9 cellular contexts compared by ENCODE assay signal in the genomic region with DNA sequence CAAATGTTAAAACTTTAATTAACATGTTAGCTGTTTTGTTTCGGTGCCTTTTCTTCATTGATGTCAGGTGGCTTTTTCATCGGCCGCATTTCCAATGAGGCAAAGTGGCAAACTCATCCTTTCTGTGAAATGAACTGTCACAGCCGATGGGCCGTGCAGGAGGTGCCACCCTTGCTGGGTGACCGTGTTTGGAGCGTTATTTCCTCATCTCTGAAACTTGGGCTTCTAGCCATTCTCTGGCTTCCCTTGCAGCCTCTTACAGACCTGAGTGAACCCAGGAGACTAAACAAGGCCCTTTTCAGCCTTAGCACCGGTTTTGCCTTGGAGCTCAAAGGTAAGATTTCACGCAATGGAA. TPM values are rescaled to one million over a fixed set of nuclear protein-coding genes. Genes with fewer than 3 reads are reported as not detected.
DNase-seq lines count a peak whose midpoint lies in the region; ATAC-seq and TF ChIP-seq lines count a peak whose summit lies in the region.
"Had no signal": no experiment of that assay in that cellular context is flagged by ENCODE, and none has a peak within 500 bp of the region (broad histone marks: within the 10 kb centered on the region; RNA-seq: fewer than 3 reads in every experiment).

No MANE protein-coding gene starts in this region.

- H3K36me3 ChIP-seq in ACC112 (ENCODE audit: insufficient read depth, low read length) (no peaks in the 10 kb centered on the region), mesendoderm (ENCODE audit: control insufficient read depth, insufficient read depth, low read length) (no peaks in the 10 kb centered on the region), uterus (no peaks in the 10 kb centered on the region)
- no peaks in the 10 kb centered on the region for H3K36me3 ChIP-seq in CD8-positive, alpha-beta memory T cell (ENCODE audit: insufficient read depth, low read length)

- peaks cover 8% of the 10 kb centered on the region for H3K4me1 Mint-ChIP-seq in HFFc6 (ENCODE audit: low read depth)
- peaks cover 7 to 8% (median 8%) of the 10 kb centered on the region in 3 donors for H3K4me1 Mint-ChIP-seq in CD8-positive, alpha-beta memory T cell

- no peak overlapping the region for H2BK5ac ChIP-seq in mesendoderm (ENCODE audit: low read length)

- ATAC-seq in GM19455 (IDR thresholded peaks at IDR 0.05; ENCODE audit: unreplicated experiment): no peak

- WGBS in mesendoderm (ENCODE audit: extremely low coverage, insufficient coverage, low lambda C conversion rate): no CpG with 5 or more reads among the region's 9 CpGs

- H3K4ac ChIP-seq in mesendoderm (ENCODE audit: low read depth, low read length): no peak overlapping the region

- H3K36me3 Mint-ChIP-seq in HFFc6 (ENCODE audit: low read depth): no peaks in the 10 kb centered on the region
- no peaks in the 10 kb centered on the region for H3K36me3 Mint-ChIP-seq in CD8-positive, alpha-beta memory T cell

- H3K27ac ChIP-seq in ACC112 (ENCODE audit: low read depth, low read length) (no peak overlapping the region), coronary artery (no peak overlapping the region), mesendoderm (ENCODE audit: low read depth, low read length) (no peak overlapping the region), uterus (no peak overlapping the region)
- H3K27ac ChIP-seq in CD8-positive, alpha-beta memory T cell (ENCODE audit: low read depth, low read length): no peak overlapping the region

- peak overlapping the region; percentile 78 for H3K4me3 Mint-ChIP-seq in HFFc6
- peak overlapping the region in 3 of 7 donors; percentile 56 to 58 (median 57) for H3K4me3 Mint-ChIP-seq in CD8-positive, alpha-beta memory T cell

- no peaks in the 10 kb centered on the region for H3K79me1 ChIP-seq in mesendoderm (ENCODE audit: low read length)

- TF ChIP-seq CTCF in HFFc6 (IDR thresholded peaks at IDR 0.05) (no peak), coronary artery (IDR thresholded peaks at IDR 0.05) (no peak), uterus (IDR thresholded peaks at IDR 0.05) (no peak)

- H3K4me3 ChIP-seq in ACC112 (ENCODE audit: low read depth, low read length) (peak overlapping the region; percentile 74), coronary artery (peak overlapping the region; percentile 46), mesendoderm (ENCODE audit: low read length) (no peak overlapping the region), uterus (no peak overlapping the region)
- no peak overlapping the region for H3K4me3 ChIP-seq in CD8-positive, alpha-beta memory T cell (ENCODE audit: low read length)

- H3K9ac ChIP-seq in mesendoderm (ENCODE audit: low read length): no peak overlapping the region

- H3K18ac ChIP-seq in mesendoderm (ENCODE audit: low read length): no peak overlapping the region

- H3K9me3 Mint-ChIP-seq in HFFc6: no peaks in the 10 kb centered on the region
- no peaks in the 10 kb centered on the region for H3K9me3 Mint-ChIP-seq in CD8-positive, alpha-beta memory T cell

- H2BK120ac ChIP-seq in mesendoderm (ENCODE audit: low read depth, low read length): no peak overlapping the region

- no peak overlapping the region for H3K27ac Mint-ChIP-seq in HFFc6
- H3K27ac Mint-ChIP-seq in CD8-positive, alpha-beta memory T cell: no peak overlapping the region

- H2AFZ ChIP-seq in ACC112 (ENCODE audit: low read length, unreplicated experiment): peak overlapping the region; percentile 98

- H3K4me1 ChIP-seq in ACC112 (ENCODE audit: control insufficient read depth, insufficient read depth, low read length, unreplicated experiment) (peaks cover 4% of the 10 kb centered on the region), mesendoderm (ENCODE audit: control insufficient read depth, low read depth, low read length) (no peaks in the 10 kb centered on the region), uterus (no peaks in the 10 kb centered on the region)
- no peaks in the 10 kb centered on the region for H3K4me1 ChIP-seq in CD8-positive, alpha-beta memory T cell (ENCODE audit: insufficient read depth, low read length)

- no peak overlapping the region for H4K5ac ChIP-seq in mesendoderm (ENCODE audit: low read length)

- no peak overlapping the region for H2BK15ac ChIP-seq in mesendoderm (replicated peaks; ENCODE audit: low read depth)

- TF ChIP-seq POLR2A in uterus (IDR thresholded peaks at IDR 0.05): no peak

- intact Hi-C loops in uterus (cut with DNase I; ENCODE audit: low total_unique reads): loop anchor here (10.0 kb wide), 1 partner anchor 318 kb away; no protein-coding TSS in a partner anchor

- peaks cover 7% of the 10 kb centered on the region for H3K27me3 Mint-ChIP-seq in HFFc6 (ENCODE audit: insufficient read depth)
- H3K27me3 Mint-ChIP-seq in CD8-positive, alpha-beta memory T cell: peaks cover 5 to 18% of the 10 kb centered on the region in 2 donors

- POLR2A ChIA-PET in CD8-positive, alpha-beta memory T cell (lab: Charles Lee): no interaction called here

- no peak for DNase-seq in HFFc6
- DNase-seq in coronary artery (ENCODE audit: low spot score): no peak
- DNase-seq in mesendoderm: no peak
- no peak for DNase-seq in CD8-positive, alpha-beta memory T cell
- no peak for DNase-seq in uterus
- DNase-seq in midbrain (lab: John Stamatoyannopoulos, UW): no peak

- H3K23ac ChIP-seq in mesendoderm (ENCODE audit: low read length): peak overlapping the region; percentile 29

- H3K9me3 ChIP-seq in CD8-positive, alpha-beta memory T cell (ENCODE audit: low read length): no peaks in the 10 kb centered on the region
- no peaks in the 10 kb centered on the region for H3K9me3 ChIP-seq in uterus

- no peaks in the 10 kb centered on the region for H3K27me3 ChIP-seq in ACC112 (ENCODE audit: insufficient read depth, low read length)
- no peaks in the 10 kb centered on the region for H3K27me3 ChIP-seq in mesendoderm (ENCODE audit: insufficient read depth, low read length, poor library complexity)
- no peaks in the 10 kb centered on the region for H3K27me3 ChIP-seq in CD8-positive, alpha-beta memory T cell (ENCODE audit: insufficient read depth, low read length, poor library complexity, severe bottlenecking)
- no peaks in the 10 kb centered on the region for H3K27me3 ChIP-seq in uterus

- H3K4me2 ChIP-seq in mesendoderm (ENCODE audit: low read length): no peak overlapping the region

- no peak overlapping the region for H2AK5ac ChIP-seq in mesendoderm (ENCODE audit: low read length)

- no peak overlapping the region for H4K8ac ChIP-seq in mesendoderm (ENCODE audit: low read depth, low read length)

- no peaks in the 10 kb centered on the region for H3K79me2 ChIP-seq in ACC112 (ENCODE audit: control insufficient read depth, insufficient read depth, low read length, unreplicated experiment)
- H3K79me2 ChIP-seq in mesendoderm (ENCODE audit: control insufficient read depth, insufficient read depth, low read length): no peaks in the 10 kb centered on the region

- H3K56ac ChIP-seq in mesendoderm (ENCODE audit: low read length): peak overlapping the region; percentile 49

- CTCF ChIA-PET in CD8-positive, alpha-beta memory T cell (lab: Charles Lee): interaction anchor here (0.5 to 6.7 kb wide), 21 partner anchors 10 to 419 kb away, joined by 3 to 105 read pairs (median 4); partner anchors contain the start of gene GINS3

RNA-seq across cellular contexts. Expression of gene PRSS54, which starts 42.2 kb away (rescaled TPM):
- total RNA-seq in HFFc6 (2021; fragmentation: NEBNext Ultra II Directional; extraction: Animal tissue kit (Norgen Biotek cat#: 25700)): not detected
- not detected for polyA plus RNA-seq in mesendoderm (2013, experiment 1 of 2)
- not detected for polyA plus RNA-seq in mesendoderm (2013, experiment 2 of 2)
- total RNA-seq in CD8-positive, alpha-beta memory T cell: not detected
- polyA plus RNA-seq in CD8-positive, alpha-beta memory T cell: not detected
- total RNA-seq in uterus: not detected
- total RNA-seq: T-helper 1 cell treated with Interleukin-12 subunit alpha and Interleukin-12 subunit beta and Interleukin-4 antibody, amounts not matched to agents 30 ng/mL and 1 ng/mL, for 36 hours had no signal

RNA-seq across cellular contexts. Expression of gene GINS3, which starts 55.2 kb away (rescaled TPM):
- 1 to 10 TPM; 3.0 to 6.4 (median 5.9) TPM for total RNA-seq in HFFc6 (2021; fragmentation: NEBNext Ultra II Directional; extraction: Animal tissue kit (Norgen Biotek cat#: 25700))
- 20.3 TPM for polyA plus RNA-seq in mesendoderm (2013, experiment 1 of 2)
- polyA plus RNA-seq in mesendoderm (2013, experiment 2 of 2): 20.4 TPM
- 10 to 100 TPM; 25.3 to 26.5 TPM for total RNA-seq in CD8-positive, alpha-beta memory T cell
- 2.0 TPM for polyA plus RNA-seq in CD8-positive, alpha-beta memory T cell
- total RNA-seq in uterus: 1 to 10 TPM in 3 of 4 donors, under 1 TPM in 1; 0.77 to 5.9 (median 5.0) TPM

Comparison
In these comparisons a context has a peak if more than half of its experiments do, and no peak if none do; other contexts are left out.
1. H3K4me3 ChIP-seq: peak in ACC112 (single experiment) and coronary artery (single experiment); none in mesendoderm (single experiment), CD8-positive, alpha-beta memory T cell (single experiment) and uterus (0 of 2).